In genomic region chr1:111399792-111400610, GRCh38 we compare ENCODE assay signal across 8 cellular contexts. TPM values are rescaled to one million over a fixed set of nuclear protein-coding genes. Genes with fewer than 3 reads are reported as not detected.
DNase-seq lines count a peak whose midpoint lies in the region; ATAC-seq and TF ChIP-seq lines count a peak whose summit lies in the region.

No MANE protein-coding gene starts in this region.

- ATAC-seq in IMR-90 (ENCODE audit: low read depth) (peak; percentile 63), body of pancreas (peak; percentile 48), left lobe of liver (peak; percentile 86), HG03045 (IDR thresholded peaks at IDR 0.05; ENCODE audit: unreplicated experiment) (no peak)
- ATAC-seq in stimulated activated naive B cell treated with anti-CD40 and anti-IgM and Interleukin-4, amounts not matched to agents 10 μg/mL and 1 μg/mL and 100 μg/mL, for 72 hours (replicated peaks): no peak

- no peak overlapping the region for H2BK20ac ChIP-seq in IMR-90 (ENCODE audit: low read depth, low read length)

- H4K5ac ChIP-seq in IMR-90 (ENCODE audit: low read depth, low read length): no peak overlapping the region

- H3K36me3 Mint-ChIP-seq in stimulated activated naive B cell treated with anti-CD40 and anti-IgM and Interleukin-4, amounts not matched to agents 10 μg/mL and 1 μg/mL and 100 μg/mL, for 72 hours: peaks cover 4% of the 10 kb centered on the region in 2 donors

- no peaks in the 10 kb centered on the region for H3K79me1 ChIP-seq in IMR-90 (ENCODE audit: low read depth in 1 of 2, low read length in 2 of 2)

- dilution Hi-C loops in IMR-90 (cut with HindIII; ENCODE audit: low sequenced_read_pairs, unreplicated experiment): no loop called here

- TF ChIP-seq RAD21 in IMR-90 (IDR thresholded peaks at IDR 0.05; ENCODE audit: low read length): peak; percentile 72

- intact Hi-C loops in IMR-90 (cut with micrococcal nuclease): loop anchor here (1.0 to 10.0 kb wide), 4 partner anchors 55 to 370 kb away; no protein-coding TSS in a partner anchor
- intact Hi-C loops in body of pancreas (cut with DNase I): loop anchor here (5.0 kb wide), 1 partner anchor 173 kb away; the partner anchor contains the start of gene CHI3L2

- H3K18ac ChIP-seq in IMR-90 (ENCODE audit: low read depth, low read length): no peak overlapping the region

- H3K27ac ChIP-seq in IMR-90 (ENCODE audit: insufficient read depth, low read length) (no peak overlapping the region), RWPE1 (no peak overlapping the region), body of pancreas (no peak overlapping the region)

- H4K20me1 ChIP-seq in IMR-90 (ENCODE audit: insufficient read depth, low read length): no peaks in the 10 kb centered on the region

- H3K27me3 ChIP-seq in IMR-90 (ENCODE audit: control insufficient read depth, insufficient read depth, low read length) (peaks cover 24% of the 10 kb centered on the region), body of pancreas (no peaks in the 10 kb centered on the region)

- POLR2A ChIA-PET in IMR-90 (lab: Charles Lee; ENCODE audit: unreplicated experiment) (interaction anchor here (0.6 kb wide), 1 partner anchor 367 kb away, joined by 3 read pairs; no protein-coding TSS in a partner anchor), RWPE1 (lab: Yijun Ruan, JAX; ENCODE audit: low non-redundant PET) (no interaction called here)

- no peak overlapping the region for H2AFZ ChIP-seq in IMR-90 (replicated peaks; ENCODE audit: low read length, poor library complexity)

- peak overlapping the region; percentile 76 for H3K4me2 ChIP-seq in IMR-90 (ENCODE audit: low read depth, low read length)

- H2BK15ac ChIP-seq in IMR-90 (ENCODE audit: low read depth, low read length): no peak overlapping the region

- H4K8ac ChIP-seq in IMR-90 (ENCODE audit: low read depth in 2 of 2, low read length in 2 of 2): no peak overlapping the region

- H3K4me3 ChIP-seq in IMR-90 (ENCODE audit: insufficient read depth, low read depth, low read length) (no peak overlapping the region), body of pancreas (no peak overlapping the region)

- TF ChIP-seq CTCF in IMR-90 (conservative IDR thresholded peaks at IDR 0.05; ENCODE audit: low read depth, low read length): peak; percentile 70
- TF ChIP-seq CTCF in RWPE1 (conservative IDR thresholded peaks at IDR 0.05; ENCODE audit: low read depth): peak; percentile 67
- peak; percentile 27 to 85 (median 75) for TF ChIP-seq CTCF in body of pancreas (IDR thresholded peaks at IDR 0.05)

- H3K9me1 ChIP-seq in IMR-90 (ENCODE audit: insufficient read depth, low read length): no peaks in the 10 kb centered on the region

- TF ChIP-seq POLR2A in IMR-90 (IDR thresholded peaks at IDR 0.05; ENCODE audit: low read depth, low read length): no peak
- TF ChIP-seq POLR2A in body of pancreas (IDR thresholded peaks at IDR 0.05): no peak

- H3K36me3 ChIP-seq in IMR-90 (ENCODE audit: control insufficient read depth, insufficient read depth, low read length): no peaks in the 10 kb centered on the region
- H3K36me3 ChIP-seq in body of pancreas (replicated peaks in 1 of 2; ENCODE audit: insufficient read depth in 1 of 2, low read depth in 2 of 2): no peaks in the 10 kb centered on the region

- H3K4me1 Mint-ChIP-seq in stimulated activated naive B cell treated with anti-CD40 and anti-IgM and Interleukin-4, amounts not matched to agents 10 μg/mL and 1 μg/mL and 100 μg/mL, for 72 hours: peaks cover 16 to 29% of the 10 kb centered on the region in 2 donors

- CTCF ChIA-PET in IMR-90 (lab: Yijun Ruan, JAX): interaction anchor here (0.6 to 1.7 kb wide), 11 partner anchors 18 to 996 kb away, joined by 3 to 7 read pairs (median 3); no protein-coding TSS in a partner anchor
- CTCF ChIA-PET in RWPE1 (lab: Yijun Ruan, JAX): interaction anchor here (0.6 to 2.1 kb wide), 10 partner anchors 9 to 763 kb away, joined by 3 to 23 read pairs (median 4); no protein-coding TSS in a partner anchor

- DNase-seq in NCI-H187 (lab: John Stamatoyannopoulos, UW) (peak; percentile 34 to 44), NCI-H187 treated with DMSO at 0.1 percent for 48 hours (lab: John Stamatoyannopoulos, UW) (no peak), IMR-90 (peak; percentile 55), RWPE1 (ENCODE audit: low spot score) (peak; percentile 60), body of pancreas (peak; percentile 61 to 77 (median 73)), left lobe of liver (ENCODE audit: low spot score) (no peak)
- no peak for DNase-seq in stimulated activated naive B cell treated with anti-CD40 and anti-IgM and Interleukin-4, amounts not matched to agents 10 μg/mL and 1 μg/mL and 100 μg/mL, for 72 hours

- H4K91ac ChIP-seq in IMR-90 (ENCODE audit: insufficient read depth, low read depth, low read length): no peak overlapping the region

- H3K4me1 ChIP-seq in IMR-90 (ENCODE audit: control insufficient read depth, insufficient read depth, low read length) (no peaks in the 10 kb centered on the region), body of pancreas (no peaks in the 10 kb centered on the region)

- no peak overlapping the region for H2BK120ac ChIP-seq in IMR-90 (ENCODE audit: low read depth, low read length)

- no peak overlapping the region for H3K4me3 Mint-ChIP-seq in stimulated activated naive B cell treated with anti-CD40 and anti-IgM and Interleukin-4, amounts not matched to agents 10 μg/mL and 1 μg/mL and 100 μg/mL, for 72 hours

- BruUV-seq in IMR-90 (replicated peaks; lab: Mats Ljungman, UMichigan): no TSS peak

- H3K23ac ChIP-seq in IMR-90 (ENCODE audit: low read depth, low read length): no peak overlapping the region

- H3K27ac Mint-ChIP-seq in stimulated activated naive B cell treated with anti-CD40 and anti-IgM and Interleukin-4, amounts not matched to agents 10 μg/mL and 1 μg/mL and 100 μg/mL, for 72 hours: peak overlapping the region; percentile 4

- H3K9me3 ChIP-seq in IMR-90 (ENCODE audit: control insufficient read depth, insufficient read depth, low read length): no peaks in the 10 kb centered on the region
- H3K9me3 ChIP-seq in body of pancreas: no peaks in the 10 kb centered on the region

- no peak overlapping the region for H2BK5ac ChIP-seq in IMR-90 (ENCODE audit: low read depth, low read length, poor library complexity, severe bottlenecking)

- no peak overlapping the region for H3K14ac ChIP-seq in IMR-90 (replicated peaks; ENCODE audit: low read depth, low read length)

- peaks cover 3 to 8% of the 10 kb centered on the region in 2 donors for H3K9me3 Mint-ChIP-seq in stimulated activated naive B cell treated with anti-CD40 and anti-IgM and Interleukin-4, amounts not matched to agents 10 μg/mL and 1 μg/mL and 100 μg/mL, for 72 hours

- no peak overlapping the region for H3K9ac ChIP-seq in IMR-90 (ENCODE audit: low read depth, low read length)

- in situ Hi-C loops in IMR-90 (cut with MboI; ENCODE audit: low sequenced_read_pairs): no loop called here

- H2AK9ac ChIP-seq in IMR-90 (replicated peaks; ENCODE audit: low read depth, low read length, poor library complexity): no peak overlapping the region

- no CpG with 5 or more reads among the region's 9 CpGs for WGBS in IMR-90 (ENCODE audit: extremely low coverage in 2 of 2, insufficient read length in 1 of 2), 2 experiments
- 20 to 24% methylated on average over 9 of the region's 9 CpGs for WGBS in body of pancreas, 2 donors

- H2AK5ac ChIP-seq in IMR-90 (ENCODE audit: low read depth, low read length): no peak overlapping the region

- no peak overlapping the region for H3K4ac ChIP-seq in IMR-90 (ENCODE audit: low read depth, low read length)

- H3K27me3 Mint-ChIP-seq in stimulated activated naive B cell treated with anti-CD40 and anti-IgM and Interleukin-4, amounts not matched to agents 10 μg/mL and 1 μg/mL and 100 μg/mL, for 72 hours: no peaks in the 10 kb centered on the region

- H3K56ac ChIP-seq in IMR-90 (ENCODE audit: extremely low read depth, insufficient read depth, low read length): no peak overlapping the region

TF ChIP-seq in IMR-90, 13 proteins besides CTCF, POLR2A, EP300 and RAD21 (continues in another document):
- no peak for TF ChIP-seq MAZ (IDR thresholded peaks at IDR 0.05; ENCODE audit: borderline replicate concordance, low read depth, low read length)
- TF ChIP-seq FOS (IDR thresholded peaks at IDR 0.05; ENCODE audit: low read depth, low read length): no peak
- TF ChIP-seq USF2 (IDR thresholded peaks at IDR 0.05; ENCODE audit: low read depth, low read length): no peak
- peak; percentile 75 for TF ChIP-seq SMC3 (IDR thresholded peaks at IDR 0.05; ENCODE audit: low read depth, low read length)
- TF ChIP-seq, protein P1, sequence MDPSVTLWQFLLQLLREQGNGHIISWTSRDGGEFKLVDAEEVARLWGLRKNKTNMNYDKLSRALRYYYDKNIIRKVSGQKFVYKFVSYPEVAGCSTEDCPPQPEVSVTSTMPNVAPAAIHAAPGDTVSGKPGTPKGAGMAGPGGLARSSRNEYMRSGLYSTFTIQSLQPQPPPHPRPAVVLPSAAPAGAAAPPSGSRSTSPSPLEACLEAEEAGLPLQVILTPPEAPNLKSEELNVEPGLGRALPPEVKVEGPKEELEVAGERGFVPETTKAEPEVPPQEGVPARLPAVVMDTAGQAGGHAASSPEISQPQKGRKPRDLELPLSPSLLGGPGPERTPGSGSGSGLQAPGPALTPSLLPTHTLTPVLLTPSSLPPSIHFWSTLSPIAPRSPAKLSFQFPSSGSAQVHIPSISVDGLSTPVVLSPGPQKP (IDR thresholded peaks at IDR 0.05; ENCODE audit: borderline replicate concordance, low read depth, low read length): no peak

RNA-seq across cellular contexts. Expression of gene OVGP1, which starts 27.5 kb away (rescaled TPM):
- total RNA-seq in IMR-90 (2012; rRNA removed) (under 0.01 and 0.18 TPM in 2 replicates), body of pancreas (1 to 10 TPM; 1.6 to 3.4 TPM), left lobe of liver (4.7 TPM)
- 0.50 and 0.58 TPM in 2 replicates for polyA plus RNA-seq in IMR-90 (2012; rRNA removed)
- polyA plus RNA-seq in IMR-90 (2012; cell fraction: cytosol; rRNA removed): 0.05 and 0.09 TPM in 2 replicates
- polyA plus RNA-seq in IMR-90 (2012; cell fraction: nucleus; rRNA removed; ENCODE audit: low replicate concordance): 2.5 and 6.4 TPM in 2 replicates

RNA-seq across cellular contexts. Expression of gene WDR77, which starts 49.1 kb away (rescaled TPM):
- 73.6 and 80.8 TPM in 2 replicates for total RNA-seq in IMR-90 (2012; rRNA removed)
- 87.0 and 91.9 TPM in 2 replicates for polyA plus RNA-seq in IMR-90 (2012; rRNA removed)
- polyA plus RNA-seq in IMR-90 (2012; cell fraction: cytosol; rRNA removed): 57.6 and 99.7 TPM in 2 replicates
- polyA plus RNA-seq in IMR-90 (2012; cell fraction: nucleus; rRNA removed; ENCODE audit: low replicate concordance): 121 and 127 TPM in 2 replicates
- total RNA-seq in body of pancreas: 10 to 100 TPM; 14.8 to 18.2 TPM
- total RNA-seq in left lobe of liver: 15.7 TPM

RNA-seq across cellular contexts. Expression of gene ATP5PB, which starts 49.3 kb away (rescaled TPM):
- total RNA-seq in IMR-90 (2012; rRNA removed) (234 and 382 TPM in 2 replicates), body of pancreas (10 to 100 TPM; 55.0 to 91.0 TPM), left lobe of liver (130 TPM)
- 265 and 301 TPM in 2 replicates for polyA plus RNA-seq in IMR-90 (2012; rRNA removed)
- 35.0 and 120 TPM in 2 replicates for polyA plus RNA-seq in IMR-90 (2012; cell fraction: cytosol; rRNA removed)
- 17.2 and 102 TPM in 2 replicates for polyA plus RNA-seq in IMR-90 (2012; cell fraction: nucleus; rRNA removed; ENCODE audit: low replicate concordance)

Comparison
In these comparisons a context has a peak if more than half of its experiments do, and no peak if none do; other contexts are left out.
1. DNase-seq: peak in NCI-H187 (2 of 2), IMR-90 (single experiment), RWPE1 (single experiment) and body of pancreas (4 of 4); none in NCI-H187 treated with DMSO at 0.1 percent for 48 hours (single experiment), left lobe of liver (single experiment) and stimulated activated naive B cell treated with anti-CD40 and anti-IgM and Interleukin-4, amounts not matched to agents 10 μg/mL and 1 μg/mL and 100 μg/mL, for 72 hours (single experiment).
2. ATAC-seq: peak in IMR-90 (single experiment), body of pancreas (single experiment) and left lobe of liver (single experiment); none in stimulated activated naive B cell treated with anti-CD40 and anti-IgM and Interleukin-4, amounts not matched to agents 10 μg/mL and 1 μg/mL and 100 μg/mL, for 72 hours (0 of 2) and HG03045 (single experiment).
3. Peak in every context shown above with its lines, with median percentiles within 50 percentile points of each other: CTCF ChIP-seq.